1 cellular context compared by ENCODE assay signal in genomic region chr22:38834215-38834953, GRCh38.
TF ChIP-seq lines count a peak whose summit lies in the region.

No MANE protein-coding gene starts in this region.

TF ChIP-seq in HepG2, 621 proteins besides CTCF, POLR2A, EP300 and RAD21:
- TF ChIP-seq ZNF547 (CRISPR knock-in tag; IDR thresholded peaks at IDR 0.05) (no peak), MTF1 (CRISPR knock-in tag; IDR thresholded peaks at IDR 0.05) (no peak), ZNF713 (CRISPR knock-in tag; IDR thresholded peaks at IDR 0.05) (no peak), HOMEZ (CRISPR knock-in tag; IDR thresholded peaks at IDR 0.05; ENCODE audit: low read depth) (no peak), ZNF629 (CRISPR knock-in tag; conservative IDR thresholded peaks at IDR 0.05) (peak; percentile 53), ZNF644 (CRISPR knock-in tag; IDR thresholded peaks at IDR 0.05; ENCODE audit: low read depth) (no peak)
